ENCODE assay signal across 33 cellular contexts in the genomic region with DNA sequence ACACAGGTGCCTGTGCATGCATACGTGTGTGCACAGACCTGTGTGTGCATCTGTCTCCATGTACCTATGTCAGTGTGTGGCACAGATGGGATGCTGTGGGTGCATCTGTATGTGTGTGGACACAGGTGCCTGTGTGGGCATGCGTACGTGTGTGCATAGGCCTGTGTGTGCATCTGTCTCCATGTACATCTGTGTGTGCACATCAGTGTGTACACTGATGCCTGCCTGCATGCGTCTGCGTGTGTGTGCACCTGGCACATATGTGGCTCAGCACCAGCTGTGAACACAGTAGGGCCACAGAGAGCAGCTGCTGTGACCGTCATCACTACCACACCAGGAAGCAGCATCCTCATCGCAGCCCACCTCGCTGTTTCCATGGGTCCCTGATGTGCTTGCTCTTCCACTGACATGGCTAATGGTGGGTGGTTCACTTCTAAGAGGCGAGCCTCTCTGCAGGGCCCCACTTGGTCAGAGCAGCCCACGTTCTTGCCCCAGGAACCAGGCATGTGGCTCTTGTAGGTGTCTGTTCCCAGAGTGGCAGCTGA. TPM values are rescaled to one million over a fixed set of nuclear protein-coding genes. Genes with fewer than 3 reads are reported as not detected.
DNase-seq lines count a peak whose midpoint lies in the region; ATAC-seq and TF ChIP-seq lines count a peak whose summit lies in the region.
"Had no signal": no experiment of that assay in that cellular context is flagged by ENCODE, and none has a peak within 500 bp of the region (broad histone marks: within the 10 kb centered on the region; RNA-seq: fewer than 3 reads in every experiment).

No MANE protein-coding gene starts in this region.

- in situ Hi-C loops in IMR-90 (cut with MboI; ENCODE audit: low sequenced_read_pairs): no loop called here

- no peak overlapping the region for H2BK120ac ChIP-seq in IMR-90 (ENCODE audit: low read depth, low read length)

- H2BK15ac ChIP-seq in IMR-90 (ENCODE audit: low read depth, low read length): no peak overlapping the region

- TF ChIP-seq POLR2A in IMR-90 (IDR thresholded peaks at IDR 0.05; ENCODE audit: low read depth, low read length) (no peak), sigmoid colon (IDR thresholded peaks at IDR 0.05) (no peak)

- no peaks in the 10 kb centered on the region for H3K9me3 Mint-ChIP-seq in endothelial cell (ENCODE audit: unreplicated experiment)
- no peaks in the 10 kb centered on the region for H3K9me3 Mint-ChIP-seq in Caco-2 (ENCODE audit: unreplicated experiment)
- H3K9me3 Mint-ChIP-seq: activated CD8-positive, alpha-beta T cell treated with anti-CD3 and anti-CD28 coated beads for 36 hours; activated naive CD8-positive, alpha-beta T cell treated with anti-CD3 and anti-CD28 coated beads, Interleukin-2, amount 10 ng/mL, durations not matched to agents 7 days and 5 days; effector memory CD8-positive, alpha-beta T cell; neural progenitor cell; stimulated activated naive CD8-positive, alpha-beta T cell treated with anti-CD3 and anti-CD28 coated beads, Interleukin-15, Interleukin-2, amounts not matched to agents 100 ng/mL and 50 ng/mL, for 24 hours; T-helper 1 cell treated with Interleukin-12 subunit alpha and Interleukin-12 subunit beta and Interleukin-4 antibody, amounts not matched to agents 30 μg/mL and 1 μg/mL, for 36 hours had no signal

- BruUV-seq in IMR-90 (replicated peaks; lab: Mats Ljungman, UMichigan) (no TSS peak), Caco-2 (replicated peaks; lab: Mats Ljungman, UMichigan) (no TSS peak)

- H3K4me3 Mint-ChIP-seq in endothelial cell (ENCODE audit: unreplicated experiment) (peak overlapping the region; percentile 73), Caco-2 (ENCODE audit: unreplicated experiment) (no peak overlapping the region)
- H3K4me3 Mint-ChIP-seq: activated CD8-positive, alpha-beta T cell treated with anti-CD3 and anti-CD28 coated beads for 36 hours; activated naive CD8-positive, alpha-beta T cell treated with anti-CD3 and anti-CD28 coated beads, Interleukin-2, amount 10 ng/mL, durations not matched to agents 7 days and 5 days; effector memory CD8-positive, alpha-beta T cell; neural progenitor cell; stimulated activated naive CD8-positive, alpha-beta T cell treated with anti-CD3 and anti-CD28 coated beads, Interleukin-15, Interleukin-2, amounts not matched to agents 100 ng/mL and 50 ng/mL, for 24 hours; T-helper 1 cell treated with Interleukin-12 subunit alpha and Interleukin-12 subunit beta and Interleukin-4 antibody, amounts not matched to agents 30 μg/mL and 1 μg/mL, for 36 hours had no signal

- H4K8ac ChIP-seq in IMR-90 (ENCODE audit: low read depth in 2 of 2, low read length in 2 of 2): no peak overlapping the region

- no peaks in the 10 kb centered on the region for H3K27me3 ChIP-seq in IMR-90 (ENCODE audit: control insufficient read depth, insufficient read depth, low read length)
- no peaks in the 10 kb centered on the region for H3K27me3 ChIP-seq in sigmoid colon
- no peaks in the 10 kb centered on the region for H3K27me3 ChIP-seq in Caco-2 (replicated peaks; ENCODE audit: control insufficient read depth, insufficient read depth, low read length)
- H3K27me3 ChIP-seq: BLaER1 treated with 17β-estradiol and CSF1 and Interleukin-3, amounts not matched to agents 10 nM and 100 nM; cardiac muscle cell; neural progenitor cell; right atrium auricular region; spleen; thyroid gland had no signal

- TF ChIP-seq EP300 in sigmoid colon (IDR thresholded peaks at IDR 0.05): no peak

- no peaks in the 10 kb centered on the region for H3K79me1 ChIP-seq in IMR-90 (ENCODE audit: low read depth in 1 of 2, low read length in 2 of 2)

- H3K9me3 ChIP-seq in IMR-90 (ENCODE audit: control insufficient read depth, insufficient read depth, low read length): no peaks in the 10 kb centered on the region
- H3K9me3 ChIP-seq in sigmoid colon: no peaks in the 10 kb centered on the region
- H3K9me3 ChIP-seq in Caco-2: no peaks in the 10 kb centered on the region
- H3K9me3 ChIP-seq: BLaER1 treated with 17β-estradiol and CSF1 and Interleukin-3, amounts not matched to agents 10 nM and 100 nM; right atrium auricular region; spleen; thyroid gland had no signal

- H3K27me3 Mint-ChIP-seq in endothelial cell (ENCODE audit: unreplicated experiment) (peaks cover 14% of the 10 kb centered on the region), Caco-2 (ENCODE audit: insufficient read depth, unreplicated experiment) (no peaks in the 10 kb centered on the region)
- H3K27me3 Mint-ChIP-seq: activated CD8-positive, alpha-beta T cell treated with anti-CD3 and anti-CD28 coated beads for 36 hours; activated naive CD8-positive, alpha-beta T cell treated with anti-CD3 and anti-CD28 coated beads, Interleukin-2, amount 10 ng/mL, durations not matched to agents 7 days and 5 days; effector memory CD8-positive, alpha-beta T cell; stimulated activated naive CD8-positive, alpha-beta T cell treated with anti-CD3 and anti-CD28 coated beads, Interleukin-15, Interleukin-2, amounts not matched to agents 100 ng/mL and 50 ng/mL, for 24 hours had no signal

- no peak overlapping the region for H3K9ac ChIP-seq in IMR-90 (ENCODE audit: low read depth, low read length)
- H3K9ac ChIP-seq: KMS-11, neural progenitor cell had no signal

- no peak overlapping the region for H2AK5ac ChIP-seq in IMR-90 (ENCODE audit: low read depth, low read length)

- H3K9me1 ChIP-seq in IMR-90 (ENCODE audit: insufficient read depth, low read length): peaks cover 21% of the 10 kb centered on the region

- no peak overlapping the region for H4K5ac ChIP-seq in IMR-90 (ENCODE audit: low read depth, low read length)

- H3K4me1 ChIP-seq in IMR-90 (ENCODE audit: control insufficient read depth, insufficient read depth, low read length) (peaks cover 19% of the 10 kb centered on the region), sigmoid colon (peaks cover 0 to 13% (median 10%) of the 10 kb centered on the region in 4 donors), Caco-2 (peaks cover 6% of the 10 kb centered on the region)
- H3K4me1 ChIP-seq: neural progenitor cell, spleen had no signal

- H3K4me3 ChIP-seq in IMR-90 (ENCODE audit: insufficient read depth, low read depth, low read length): no peak overlapping the region
- no peak overlapping the region for H3K4me3 ChIP-seq in sigmoid colon
- H3K4me3 ChIP-seq in Caco-2 (ENCODE audit: low read depth, low read length): no peak overlapping the region
- H3K4me3 ChIP-seq: BLaER1 treated with 17β-estradiol and CSF1 and Interleukin-3, amounts not matched to agents 10 nM and 100 nM; cardiac muscle cell; neural progenitor cell; right atrium auricular region; spleen; thyroid gland had no signal

- no peak overlapping the region for H3K27ac Mint-ChIP-seq in endothelial cell (ENCODE audit: unreplicated experiment)
- no peak overlapping the region for H3K27ac Mint-ChIP-seq in Caco-2 (ENCODE audit: unreplicated experiment)
- H3K27ac Mint-ChIP-seq: activated CD8-positive, alpha-beta T cell treated with anti-CD3 and anti-CD28 coated beads for 36 hours; activated naive CD8-positive, alpha-beta T cell treated with anti-CD3 and anti-CD28 coated beads, Interleukin-2, amount 10 ng/mL, durations not matched to agents 7 days and 5 days; effector memory CD8-positive, alpha-beta T cell; stimulated activated naive CD8-positive, alpha-beta T cell treated with anti-CD3 and anti-CD28 coated beads, Interleukin-15, Interleukin-2, amounts not matched to agents 100 ng/mL and 50 ng/mL, for 24 hours; T-helper 1 cell treated with Interleukin-12 subunit alpha and Interleukin-12 subunit beta and Interleukin-4 antibody, amounts not matched to agents 30 μg/mL and 1 μg/mL, for 36 hours had no signal

- H3K36me3 Mint-ChIP-seq in endothelial cell (ENCODE audit: low read depth, unreplicated experiment) (peaks cover 58% of the 10 kb centered on the region), Caco-2 (ENCODE audit: insufficient read depth, unreplicated experiment) (peaks cover 68% of the 10 kb centered on the region)

- H3K14ac ChIP-seq in IMR-90 (replicated peaks; ENCODE audit: low read depth, low read length): no peak overlapping the region

- no peak for TF ChIP-seq RAD21 in IMR-90 (IDR thresholded peaks at IDR 0.05; ENCODE audit: low read length)

- H3K27ac ChIP-seq in IMR-90 (ENCODE audit: insufficient read depth, low read length) (no peak overlapping the region), sigmoid colon (no peak overlapping the region)
- H3K27ac ChIP-seq: BLaER1 treated with 17β-estradiol and CSF1 and Interleukin-3, amounts not matched to agents 10 nM and 100 nM; cardiac muscle cell; KMS-11; neural progenitor cell; right atrium auricular region; spleen; thyroid gland had no signal

- H2BK5ac ChIP-seq in IMR-90 (ENCODE audit: low read depth, low read length, poor library complexity, severe bottlenecking): no peak overlapping the region

- H4K91ac ChIP-seq in IMR-90 (ENCODE audit: insufficient read depth, low read depth, low read length): no peak overlapping the region

- TF ChIP-seq CTCF in IMR-90 (conservative IDR thresholded peaks at IDR 0.05; ENCODE audit: low read depth, low read length): no peak
- TF ChIP-seq CTCF in endothelial cell (IDR thresholded peaks at IDR 0.05; ENCODE audit: unreplicated experiment): no peak
- TF ChIP-seq CTCF in sigmoid colon (IDR thresholded peaks at IDR 0.05): no peak
- TF ChIP-seq CTCF in Caco-2 (IDR thresholded peaks at IDR 0.05; ENCODE audit: insufficient read depth in 1 of 2, low read depth in 1 of 2, low read length in 1 of 2, severe bottlenecking in 1 of 2, unreplicated experiment in 1 of 2): no peak

- H2AK9ac ChIP-seq in IMR-90 (replicated peaks; ENCODE audit: low read depth, low read length, poor library complexity): no peak overlapping the region

- no peak overlapping the region for H2BK20ac ChIP-seq in IMR-90 (ENCODE audit: low read depth, low read length)

- H3K36me3 ChIP-seq in IMR-90 (ENCODE audit: control insufficient read depth, insufficient read depth, low read length): peaks cover 41% of the 10 kb centered on the region
- peaks cover 21 to 87% (median 28%) of the 10 kb centered on the region in 4 donors for H3K36me3 ChIP-seq in sigmoid colon
- peaks cover 6% of the 10 kb centered on the region for H3K36me3 ChIP-seq in Caco-2 (ENCODE audit: control insufficient read depth, insufficient read depth, low read length)

- H3K18ac ChIP-seq in IMR-90 (ENCODE audit: low read depth, low read length): no peak overlapping the region

- peak overlapping the region; percentile 56 for H2AFZ ChIP-seq in IMR-90 (replicated peaks; ENCODE audit: low read length, poor library complexity)
- H2AFZ ChIP-seq: neural progenitor cell had no signal

- WGBS in IMR-90 (ENCODE audit: extremely low coverage in 2 of 2, insufficient read length in 1 of 2), 2 experiments: 96% methylated on average over 6 of the region's 10 CpGs; no CpG with 5 or more reads in 1 of the 2 experiments
- WGBS in sigmoid colon, 2 donors: 96 to 97% methylated on average over 10 of the region's 10 CpGs

- H3K4ac ChIP-seq in IMR-90 (ENCODE audit: low read depth, low read length): no peak overlapping the region

- CTCF ChIA-PET in IMR-90 (lab: Yijun Ruan, JAX) (no interaction called here), Caco-2 (lab: Charles Lee) (no interaction called here)

- dilution Hi-C loops in IMR-90 (cut with HindIII; ENCODE audit: low sequenced_read_pairs, unreplicated experiment): no loop called here

- H3K23ac ChIP-seq in IMR-90 (ENCODE audit: low read depth, low read length): no peak overlapping the region

- DNase-seq in D341Med (ENCODE audit: low spot score) (peak; percentile 6), IMR-90 (no peak), endothelial cell (ENCODE audit: low spot score) (no peak), sigmoid colon (peak; percentile 14), Caco-2 (no peak)
- DNase-seq: activated CD8-positive, alpha-beta T cell treated with anti-CD3 and anti-CD28 coated beads for 36 hours; activated gamma-delta T cell; activated naive CD8-positive, alpha-beta T cell treated with anti-CD3 and anti-CD28 coated beads, Interleukin-2, amount 10 ng/mL, durations not matched to agents 7 days and 5 days; activated T-cell treated with anti-CD3 and anti-CD28 coated beads, Interleukin-2, amount 50 U/mL, for 1 hour; COR-L47; cortex of kidney; effector memory CD8-positive, alpha-beta T cell; left ventricle myocardium superior; NCI-H2029 treated with DMSO at 0.1 percent for 48 hours; NCI-H2227 treated with DMSO at 0.1 percent for 48 hours; NCI-H526; OCI-M1; spleen; stimulated activated CD4-positive, alpha-beta T cell treated with anti-CD3 and anti-CD28 coated beads, Interleukin-2, amount 100 ng/mL, for 24 hours; stimulated activated CD8-positive, alpha-beta memory T cell treated with anti-CD3 and anti-CD28 coated beads, Interleukin-4, amount 100 ng/mL, for 48 hours; thyroid gland had no signal

- H3K56ac ChIP-seq in IMR-90 (ENCODE audit: extremely low read depth, insufficient read depth, low read length): no peak overlapping the region

- ATAC-seq in IMR-90 (ENCODE audit: low read depth) (no peak), GM19467 (IDR thresholded peaks at IDR 0.05; ENCODE audit: unreplicated experiment) (no peak), GM21786 (IDR thresholded peaks at IDR 0.05; ENCODE audit: unreplicated experiment) (no peak)
- ATAC-seq: activated CD4-positive, CD25-positive, alpha-beta regulatory T cell treated with anti-CD3 and anti-CD28 coated beads, Interleukin-2, amount 50 U/mL, for 24 hours; activated CD8-positive, alpha-beta T cell treated with anti-CD3 and anti-CD28 coated beads for 36 hours; effector memory CD8-positive, alpha-beta T cell; left ventricle myocardium superior; SK-N-SH treated with all-trans-retinoic acid at 6 μM for 48 hours had no signal

- peaks cover 7% of the 10 kb centered on the region for H3K4me1 Mint-ChIP-seq in endothelial cell (ENCODE audit: unreplicated experiment)
- H3K4me1 Mint-ChIP-seq in Caco-2 (ENCODE audit: low read depth, unreplicated experiment): peaks cover 9% of the 10 kb centered on the region

- no peak overlapping the region for H3K4me2 ChIP-seq in IMR-90 (ENCODE audit: low read depth, low read length)
- H3K4me2 ChIP-seq: KMS-11, neural progenitor cell had no signal

- intact Hi-C loops in IMR-90 (cut with micrococcal nuclease): no loop called here
- intact Hi-C loops in sigmoid colon (cut with DNase I): no loop called here
- intact Hi-C loops in Caco-2 (cut with micrococcal nuclease; ENCODE audit: unreplicated experiment): no loop called here

- POLR2A ChIA-PET in IMR-90 (lab: Charles Lee; ENCODE audit: unreplicated experiment): no interaction called here
- POLR2A ChIA-PET in Caco-2 (lab: Charles Lee): no interaction called here

- H4K20me1 ChIP-seq in IMR-90 (ENCODE audit: insufficient read depth, low read length): no peaks in the 10 kb centered on the region

RNA-seq across cellular contexts. Expression of a gene that starts 9.6 kb away (rescaled TPM):
- total RNA-seq in IMR-90 (2012; rRNA removed): 3.1 and 3.8 TPM in 2 replicates
- 17.2 and 23.4 TPM in 2 replicates for polyA plus RNA-seq in IMR-90 (2012; rRNA removed)
- 28.0 and 38.2 TPM in 2 replicates for polyA plus RNA-seq in IMR-90 (2012; cell fraction: cytosol; rRNA removed)
- polyA plus RNA-seq in IMR-90 (2012; cell fraction: nucleus; rRNA removed; ENCODE audit: low replicate concordance): 19.7 and 57.2 TPM in 2 replicates
- total RNA-seq in endothelial cell (ENCODE audit: unreplicated experiment): 25.3 TPM
- total RNA-seq in sigmoid colon: 10 to 100 TPM in 1 of 4 donors, 1 to 10 TPM in 2, under 1 TPM in 1; 0.95 to 18.3 (median 7.1) TPM
- 10 to 100 TPM in 1 of 3 donors, 1 to 10 TPM in 2; 3.2 to 11.0 (median 7.8) TPM for polyA plus RNA-seq in sigmoid colon
- total RNA-seq in Caco-2 (2022): 3.1 and 4.6 TPM in 2 replicates

RNA-seq across cellular contexts. Expression of a gene that starts 34.7 kb away (rescaled TPM):
- 35.3 and 43.4 TPM in 2 replicates for total RNA-seq in IMR-90 (2012; rRNA removed)
- 58.1 and 62.8 TPM in 2 replicates for polyA plus RNA-seq in IMR-90 (2012; rRNA removed)
- polyA plus RNA-seq in IMR-90 (2012; cell fraction: cytosol; rRNA removed): 44.1 and 60.0 TPM in 2 replicates
- polyA plus RNA-seq in IMR-90 (2012; cell fraction: nucleus; rRNA removed; ENCODE audit: low replicate concordance): 141 and 276 TPM in 2 replicates
- total RNA-seq in endothelial cell (ENCODE audit: unreplicated experiment): 157 TPM
- total RNA-seq in sigmoid colon: 10 to 100 TPM; 47.6 to 63.7 (median 57.0) TPM
- 10 to 100 TPM; 17.4 to 78.6 (median 27.5) TPM for polyA plus RNA-seq in sigmoid colon
- 121 and 127 TPM in 2 replicates for total RNA-seq in Caco-2 (2022)

RNA-seq across cellular contexts. Expression of a gene that starts 38.5 kb away (rescaled TPM):
- total RNA-seq in IMR-90 (2012; rRNA removed) (not detected in 2 replicates), endothelial cell (ENCODE audit: unreplicated experiment) (1.5 TPM), sigmoid colon (1 to 10 TPM in 1 of 4 donors, not detected in 3; 1.4 TPM), Caco-2 (2022) (3.5 and 4.5 TPM in 2 replicates)
- polyA plus RNA-seq in IMR-90 (2012; rRNA removed) (0.19 and 0.55 TPM in 2 replicates), sigmoid colon (under 1 TPM in 1 of 3 donors, not detected in 2; 0.20 TPM)
- polyA plus RNA-seq in IMR-90 (2012; cell fraction: cytosol; rRNA removed): 0.16 and 0.28 TPM in 2 replicates
- polyA plus RNA-seq in IMR-90 (2012; cell fraction: nucleus; rRNA removed; ENCODE audit: low replicate concordance): 2.0 and 4.9 TPM in 2 replicates
- polyA plus RNA-seq: AG04450 had no signal

Comparison
In these comparisons a context has a peak if more than half of its experiments do, and no peak if none do; other contexts are left out.
1. DNase-seq: peak in D341Med (single experiment) and sigmoid colon (single experiment); none in IMR-90 (single experiment), endothelial cell (single experiment) and Caco-2 (0 of 2).